Comparison of ENCODE assay signal across 26 cellular contexts in the genomic region with DNA sequence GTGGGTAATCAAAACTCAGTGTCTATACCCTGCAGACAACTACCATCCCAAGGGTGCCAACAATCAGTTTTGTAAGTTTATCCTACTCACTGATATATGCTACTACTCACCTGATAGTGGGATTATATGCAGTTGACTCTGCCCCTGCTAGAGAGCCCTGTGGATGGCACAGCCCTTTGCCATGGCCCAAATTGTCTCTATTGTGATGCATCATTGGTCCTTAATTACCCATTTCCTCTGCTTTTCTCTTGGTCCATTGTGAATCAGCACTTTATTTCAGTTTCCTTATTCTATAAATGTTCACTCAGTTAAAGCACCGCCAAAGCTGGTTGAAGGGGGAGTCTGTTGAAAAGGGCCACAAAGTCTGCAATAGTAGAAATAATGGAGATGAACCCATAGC. TPM values are rescaled to one million over a fixed set of nuclear protein-coding genes. Genes with fewer than 3 reads are reported as not detected.
"Had no signal": no experiment of that assay in that cellular context is flagged by ENCODE, and none has a peak within 500 bp of the region (broad histone marks: within the 10 kb centered on the region; RNA-seq: fewer than 3 reads in every experiment).

No MANE protein-coding gene starts in this region.

- H3K4me1 ChIP-seq: body of pancreas, heart right ventricle, testis, vagina had no signal

- H3K9me3 Mint-ChIP-seq: activated CD4-positive, alpha-beta T cell treated with anti-CD3 and anti-CD28 coated beads, Interleukin-2, amount 10 ng/mL, durations not matched to agents 7 days and 5 days; activated CD8-positive, alpha-beta T cell treated with anti-CD3 and anti-CD28 coated beads for 36 hours; activated naive CD4-positive, alpha-beta T cell treated with anti-CD3 and anti-CD28 coated beads, Interleukin-2, amount 50 U/mL, for 24 hours; natural killer cell treated with Interleukin-12 subunit alpha and Interleukin-12 subunit beta and Interleukin-15 and Interleukin-18, amount 100 ng/mL, for 72 hours had no signal

- H3K27ac Mint-ChIP-seq: activated CD4-positive, alpha-beta T cell treated with anti-CD3 and anti-CD28 coated beads, Interleukin-2, amount 10 ng/mL, durations not matched to agents 7 days and 5 days; activated CD8-positive, alpha-beta memory T cell treated with anti-CD3 and anti-CD28 coated beads, Interleukin-2, amount 10 ng/mL, durations not matched to agents 7 days and 5 days; activated CD8-positive, alpha-beta T cell treated with anti-CD3 and anti-CD28 coated beads for 36 hours; activated naive CD4-positive, alpha-beta T cell treated with anti-CD3 and anti-CD28 coated beads, Interleukin-2, amount 50 U/mL, for 24 hours; natural killer cell treated with Interleukin-12 subunit alpha and Interleukin-12 subunit beta and Interleukin-15 and Interleukin-18, amount 100 ng/mL, for 72 hours; progenitor cell of endocrine pancreas had no signal

- H3K9me3 ChIP-seq: body of pancreas, testis, vagina had no signal

- H3K27me3 Mint-ChIP-seq: activated naive CD4-positive, alpha-beta T cell treated with anti-CD3 and anti-CD28 coated beads, Interleukin-2, amount 50 U/mL, for 24 hours had no signal

- H3K4me3 ChIP-seq: body of pancreas, cardiac muscle cell, heart right ventricle, testis, vagina had no signal

- H3K36me3 Mint-ChIP-seq: activated CD8-positive, alpha-beta memory T cell treated with anti-CD3 and anti-CD28 coated beads, Interleukin-2, amount 10 ng/mL, durations not matched to agents 7 days and 5 days; activated naive CD4-positive, alpha-beta T cell treated with anti-CD3 and anti-CD28 coated beads, Interleukin-2, amount 50 U/mL, for 24 hours; natural killer cell treated with Interleukin-12 subunit alpha and Interleukin-12 subunit beta and Interleukin-15 and Interleukin-18, amount 100 ng/mL, for 72 hours had no signal

- H3K27me3 ChIP-seq: body of pancreas, cardiac muscle cell, testis, vagina had no signal

- H3K36me3 ChIP-seq: cardiac muscle cell, heart right ventricle, vagina had no signal

- H3K27ac ChIP-seq: body of pancreas, cardiac muscle cell, heart right ventricle, testis, vagina, VCaP had no signal

- DNase-seq: activated CD4-positive, alpha-beta T cell treated with anti-CD3 and anti-CD28 coated beads, Interleukin-2, amount 10 ng/mL, durations not matched to agents 7 days and 5 days; activated CD4-positive, CD25-positive, alpha-beta regulatory T cell treated with anti-CD3 and anti-CD28 coated beads, Interleukin-2, amount 50 U/mL, for 72 hours; activated CD8-positive, alpha-beta memory T cell treated with anti-CD3 and anti-CD28 coated beads, Interleukin-2, amount 10 ng/mL, durations not matched to agents 7 days and 5 days; activated CD8-positive, alpha-beta T cell treated with anti-CD3 and anti-CD28 coated beads for 36 hours; activated effector memory CD4-positive, alpha-beta T cell treated with anti-CD3 and anti-CD28 coated beads, Interleukin-2, amount 50 U/mL, for 16 hours; activated T-cell treated with anti-CD3 and anti-CD28 coated beads for 4 hours; anterior cingulate cortex; body of pancreas; erythroblast; foreskin fibroblast; heart right ventricle; left ventricle myocardium superior; mammary epithelial cell; stimulated activated CD4-positive, alpha-beta T cell treated with anti-CD3 and anti-CD28 coated beads, Interleukin-4, amount 100 ng/mL, for 1 hour; stimulated activated naive CD4-positive, alpha-beta T cell; testis; trophoblast cell had no signal

- H3K4me3 Mint-ChIP-seq: activated CD4-positive, alpha-beta T cell treated with anti-CD3 and anti-CD28 coated beads, Interleukin-2, amount 10 ng/mL, durations not matched to agents 7 days and 5 days; activated CD8-positive, alpha-beta memory T cell treated with anti-CD3 and anti-CD28 coated beads, Interleukin-2, amount 10 ng/mL, durations not matched to agents 7 days and 5 days; activated CD8-positive, alpha-beta T cell treated with anti-CD3 and anti-CD28 coated beads for 36 hours; activated naive CD4-positive, alpha-beta T cell treated with anti-CD3 and anti-CD28 coated beads, Interleukin-2, amount 50 U/mL, for 24 hours; natural killer cell treated with Interleukin-12 subunit alpha and Interleukin-12 subunit beta and Interleukin-15 and Interleukin-18, amount 100 ng/mL, for 72 hours had no signal

- ATAC-seq: activated CD8-positive, alpha-beta memory T cell treated with anti-CD3 and anti-CD28 coated beads, Interleukin-2, amount 10 ng/mL, durations not matched to agents 7 days and 5 days; activated CD8-positive, alpha-beta T cell treated with anti-CD3 and anti-CD28 coated beads for 36 hours; body of pancreas; heart right ventricle; left ventricle myocardium superior; natural killer cell treated with Interleukin-12 subunit alpha and Interleukin-12 subunit beta and Interleukin-15 and Interleukin-18, amount 100 ng/mL, for 72 hours had no signal

RNA-seq across cellular contexts. Expression of a gene that starts 42.3 kb away (rescaled TPM):
- total RNA-seq: activated CD4-positive, alpha-beta T cell treated with anti-CD3 and anti-CD28 coated beads, Interleukin-2, amount 10 ng/mL, durations not matched to agents 7 days and 5 days; osteocyte had no signal
- polyA plus RNA-seq: cardiac muscle cell, mammary epithelial cell had no signal

RNA-seq across cellular contexts. Expression of a gene that starts 57.2 kb away (rescaled TPM):
- total RNA-seq: activated CD4-positive, alpha-beta T cell treated with anti-CD3 and anti-CD28 coated beads, Interleukin-2, amount 10 ng/mL, durations not matched to agents 7 days and 5 days; activated CD8-positive, alpha-beta T cell treated with anti-CD3 and anti-CD28 coated beads for 36 hours; cardiac muscle cell; chondrocyte; fibroblast of lung; mammary epithelial cell; osteocyte had no signal
- polyA plus RNA-seq: cardiac muscle cell, fibroblast of lung, mammary epithelial cell had no signal
